8 cellular contexts compared by ENCODE assay signal in the genomic region with DNA sequence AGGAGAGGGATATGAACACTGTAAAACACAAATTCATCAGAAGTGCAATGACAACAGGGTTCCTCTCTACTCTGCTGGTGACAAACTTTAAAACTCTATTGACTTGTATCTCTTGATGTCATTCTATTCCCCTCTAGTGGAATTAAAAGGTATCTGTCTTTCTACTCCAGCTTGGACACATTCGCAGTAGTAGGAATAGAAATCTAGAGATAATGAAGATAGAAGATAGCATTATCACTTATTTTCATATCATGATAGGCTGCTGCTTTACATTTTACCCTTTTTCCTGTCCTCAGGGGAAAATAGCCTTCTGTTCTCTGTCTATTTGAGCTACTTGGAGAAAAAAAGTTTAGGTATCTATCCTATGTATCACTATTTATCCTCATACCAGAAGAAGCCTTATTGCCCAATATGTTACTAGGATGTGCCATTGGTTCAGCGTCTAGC.
DNase-seq lines count a peak whose midpoint lies in the region; ATAC-seq and TF ChIP-seq lines count a peak whose summit lies in the region.

No MANE protein-coding gene starts in this region.

- DNase-seq in heart right ventricle (no peak), Right ventricle myocardium superior (no peak), NCI-H748 (lab: John Stamatoyannopoulos, UW; ENCODE audit: unreplicated experiment) (peak; percentile 33), epidermal melanocyte (ENCODE audit: insufficient read length, low spot score) (peak; percentile 34), posterior vena cava (ENCODE audit: low spot score) (no peak)
- DNase-seq in stimulated activated CD4-positive, alpha-beta T cell treated with anti-CD3 and anti-CD28 coated beads, Interleukin-12 subunit alpha, Interleukin-12 subunit beta, amount 100 ng/mL, for 4 hours, result no peak

- no peak overlapping the region for H3K4me3 ChIP-seq in heart right ventricle
- no peak overlapping the region for H3K4me3 ChIP-seq in parathyroid adenoma (ENCODE audit: low read depth, low read length)

- H3K4me1 ChIP-seq in heart right ventricle, result no peaks in the 10 kb centered on the region
- H3K4me1 ChIP-seq in parathyroid adenoma, result no peaks in the 10 kb centered on the region

- intact Hi-C loops in heart right ventricle (cut with DNase I) (loop anchor here in 8 of 10 donors (1.0 to 10.0 kb wide), 4 partner anchors 49 to 371 kb away; no protein-coding TSS in a partner anchor), Right ventricle myocardium superior (cut with DNase I) (loop anchor here (5.0 kb wide), 1 partner anchor 368 kb away; no protein-coding TSS in a partner anchor), posterior vena cava (cut with DNase I) (loop anchor here in 1 of 2 donors (5.0 kb wide), 1 partner anchor 373 kb away; no protein-coding TSS in a partner anchor)

- no peak overlapping the region for H2AFZ ChIP-seq in parathyroid adenoma

- H3K4me2 ChIP-seq in parathyroid adenoma (ENCODE audit: low read length), result no peak overlapping the region

- ATAC-seq in heart right ventricle (peak in 1 of 8 donors; percentile 31), Right ventricle myocardium superior (ENCODE audit: poor library complexity) (no peak), GM21737 (IDR thresholded peaks at IDR 0.05; ENCODE audit: unreplicated experiment) (no peak)

- H3K36me3 ChIP-seq in heart right ventricle (no peaks in the 10 kb centered on the region), parathyroid adenoma (ENCODE audit: control insufficient read depth, insufficient read depth, low read length) (no peaks in the 10 kb centered on the region)

- no peak overlapping the region for H3K9ac ChIP-seq in parathyroid adenoma

- H3K27ac ChIP-seq in heart right ventricle (no peak overlapping the region), parathyroid adenoma (no peak overlapping the region)

- no peaks in the 10 kb centered on the region for H3K27me3 ChIP-seq in heart right ventricle
- H3K27me3 ChIP-seq in parathyroid adenoma (ENCODE audit: control insufficient read depth, insufficient read depth, low read length), result no peaks in the 10 kb centered on the region

- TF ChIP-seq CTCF in heart right ventricle (IDR thresholded peaks at IDR 0.05) (peak; percentile 17 to 68 (median 54)), parathyroid adenoma (IDR thresholded peaks at IDR 0.05) (peak; percentile 45)

- no peaks in the 10 kb centered on the region for H3K79me2 ChIP-seq in parathyroid adenoma

- no peaks in the 10 kb centered on the region for H3K9me3 ChIP-seq in heart right ventricle
- H3K9me3 ChIP-seq in parathyroid adenoma (ENCODE audit: control insufficient read depth, low read length), result no peaks in the 10 kb centered on the region

- WGBS in heart right ventricle, 2 donors, result 50 to 57% methylated on average over 2 of the region's 2 CpGs

Comparison
In these comparisons a context has a peak if more than half of its experiments do, and no peak if none do; other contexts are left out.
1. DNase-seq: peak in NCI-H748 (single experiment) and epidermal melanocyte (single experiment); none in heart right ventricle (0 of 2), Right ventricle myocardium superior (single experiment), posterior vena cava (single experiment) and stimulated activated CD4-positive, alpha-beta T cell treated with anti-CD3 and anti-CD28 coated beads, Interleukin-12 subunit alpha, Interleukin-12 subunit beta, amount 100 ng/mL, for 4 hours (single experiment).